ENCODE assay signal across 2 cellular contexts in the genomic region with DNA sequence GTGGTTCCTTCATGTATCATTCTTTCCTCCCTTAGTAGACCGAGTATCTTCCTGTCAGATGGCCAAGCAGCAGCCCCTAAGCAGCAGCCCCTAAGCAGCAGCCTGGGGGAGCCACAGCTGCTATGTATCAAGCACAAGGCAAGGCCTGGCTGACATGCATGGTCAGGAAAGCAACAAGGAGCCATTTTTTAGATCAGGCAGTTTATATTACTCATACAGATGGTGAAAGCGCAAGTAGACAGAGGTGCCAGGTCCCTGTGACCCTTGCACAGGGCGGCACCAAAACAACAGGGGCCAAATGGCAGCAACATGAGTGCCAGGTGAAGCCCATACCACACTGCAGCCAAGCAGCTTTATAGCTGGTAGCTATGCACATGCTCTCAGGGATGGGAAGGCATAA.
TF ChIP-seq lines count a peak whose summit lies in the region.

No MANE protein-coding gene starts in this region.

TF ChIP-seq in K562, 482 proteins besides CTCF, POLR2A, EP300 and RAD21 (continued from another document):
- TF ChIP-seq EZH2 (IDR thresholded peaks at IDR 0.05; ENCODE audit: borderline replicate concordance, low read depth, low read length) (no peak), FOXM1 (IDR thresholded peaks at IDR 0.05; ENCODE audit: low read depth) (no peak), FOXM1 (CRISPR knock-in tag; IDR thresholded peaks at IDR 0.05; ENCODE audit: low read depth) (no peak), FOS (IDR thresholded peaks at IDR 0.05; ENCODE audit: extremely low read depth, insufficient read length) (no peak), TAF15 (IDR thresholded peaks at IDR 0.05; ENCODE audit: low read depth, low read length) (no peak), ZFPM2 (CRISPR knock-in tag; IDR thresholded peaks at IDR 0.05) (no peak), NUFIP1 (IDR thresholded peaks at IDR 0.05; ENCODE audit: partially characterized antibody) (no peak), RBM15 (IDR thresholded peaks at IDR 0.05; ENCODE audit: insufficient read depth, low read length) (no peak), ZBTB49 (CRISPR knock-in tag; IDR thresholded peaks at IDR 0.05; ENCODE audit: borderline replicate concordance) (no peak), CREB5 (CRISPR knock-in tag; IDR thresholded peaks at IDR 0.05) (no peak), NCOR1 (IDR thresholded peaks at IDR 0.05) (no peak)
- TF ChIP-seq, protein P1, sequence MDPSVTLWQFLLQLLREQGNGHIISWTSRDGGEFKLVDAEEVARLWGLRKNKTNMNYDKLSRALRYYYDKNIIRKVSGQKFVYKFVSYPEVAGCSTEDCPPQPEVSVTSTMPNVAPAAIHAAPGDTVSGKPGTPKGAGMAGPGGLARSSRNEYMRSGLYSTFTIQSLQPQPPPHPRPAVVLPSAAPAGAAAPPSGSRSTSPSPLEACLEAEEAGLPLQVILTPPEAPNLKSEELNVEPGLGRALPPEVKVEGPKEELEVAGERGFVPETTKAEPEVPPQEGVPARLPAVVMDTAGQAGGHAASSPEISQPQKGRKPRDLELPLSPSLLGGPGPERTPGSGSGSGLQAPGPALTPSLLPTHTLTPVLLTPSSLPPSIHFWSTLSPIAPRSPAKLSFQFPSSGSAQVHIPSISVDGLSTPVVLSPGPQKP (CRISPR knock-in tag; IDR thresholded peaks at IDR 0.05), result no peak

TF ChIP-seq in liver, 16 proteins besides CTCF, POLR2A, EP300 and RAD21 (continued from another document):
- TF ChIP-seq ZBTB33 (IDR thresholded peaks at IDR 0.05) (no peak), NR2F2 (IDR thresholded peaks at IDR 0.05) (no peak), HNF4G (IDR thresholded peaks at IDR 0.05) (peak; percentile 50), MAX (IDR thresholded peaks at IDR 0.05) (no peak), FOXA1 (IDR thresholded peaks at IDR 0.05) (no peak), TAF1 (conservative IDR thresholded peaks at IDR 0.05) (no peak), EGR1 (IDR thresholded peaks at IDR 0.05; ENCODE audit: low read depth in 2 of 2) (no peak), HNF4A (conservative IDR thresholded peaks at IDR 0.05) (peak; percentile 68 to 86), YY1 (IDR thresholded peaks at IDR 0.05) (peak; percentile 95), SP1 (IDR thresholded peaks at IDR 0.05) (peak; percentile 76), JUND (IDR thresholded peaks at IDR 0.05) (peak in 1 of 2 donors; percentile 63), REST (IDR thresholded peaks at IDR 0.05) (peak; percentile 38), RXRA (IDR thresholded peaks at IDR 0.05) (peak; percentile 8 to 54)
- TF ChIP-seq, protein P2, sequence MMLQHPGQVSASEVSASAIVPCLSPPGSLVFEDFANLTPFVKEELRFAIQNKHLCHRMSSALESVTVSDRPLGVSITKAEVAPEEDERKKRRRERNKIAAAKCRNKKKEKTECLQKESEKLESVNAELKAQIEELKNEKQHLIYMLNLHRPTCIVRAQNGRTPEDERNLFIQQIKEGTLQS (IDR thresholded peaks at IDR 0.05), result no peak
TF ChIP-seq in liver: peak in this region for 7.
